ENCODE assay signal across 17 cellular contexts in the genomic region with DNA sequence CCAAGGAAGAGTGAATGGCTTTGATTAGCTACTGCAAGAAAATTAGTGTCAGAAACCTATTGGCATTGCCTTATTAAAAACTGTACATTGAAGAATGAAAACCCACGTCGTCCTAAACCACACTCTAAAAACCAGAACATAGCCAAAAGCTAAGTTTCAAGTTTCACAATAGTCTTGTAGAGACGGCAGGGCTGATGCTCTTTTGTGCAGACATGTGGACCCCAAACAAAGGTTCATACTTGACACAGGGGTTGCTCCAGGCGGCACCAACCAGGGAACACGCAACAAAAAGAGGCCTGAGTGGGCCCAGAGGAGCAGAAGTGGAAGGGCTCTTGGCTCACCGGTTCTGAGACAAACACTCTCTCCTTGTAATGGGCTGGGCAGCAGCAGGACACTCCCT.
"Had no signal": no experiment of that assay in that cellular context is flagged by ENCODE, and none has a peak within 500 bp of the region (broad histone marks: within the 10 kb centered on the region; RNA-seq: fewer than 3 reads in every experiment).

No MANE protein-coding gene starts in this region.

- H3K9me3 ChIP-seq: neutrophil, testis, upper lobe of right lung had no signal

- H3K27ac ChIP-seq: foreskin keratinocyte, neutrophil, skin epidermis, testis, upper lobe of right lung, WERI-Rb-1 had no signal

- ATAC-seq: activated CD8-positive, alpha-beta T cell treated with anti-CD3 and anti-CD28 coated beads for 36 hours; activated T-cell treated with anti-CD3 and anti-CD28 coated beads, Interleukin-2, amount 50 U/mL, for 72 hours; foreskin keratinocyte; stimulated activated naive CD8-positive, alpha-beta T cell treated with anti-CD3 and anti-CD28 coated beads, Interleukin-15, amount 100 ng/mL, for 72 hours; upper lobe of right lung had no signal

- FAIRE-seq: bronchial epithelial cell had no signal

- DNase-seq: activated CD4-positive, alpha-beta T cell treated with anti-CD3 and anti-CD28 coated beads for 4 hours; activated CD8-positive, alpha-beta memory T cell treated with anti-CD3 and anti-CD28 coated beads, Interleukin-2, amount 50 U/mL, for 4 hours; activated CD8-positive, alpha-beta T cell treated with anti-CD3 and anti-CD28 coated beads for 36 hours; activated gamma-delta T cell treated with Interleukin-2 at 50 U/mL for 16 hours; activated T-cell treated with anti-CD3 and anti-CD28 coated beads, Interleukin-2, amount 50 U/mL, for 72 hours; aorta; foreskin keratinocyte; naive B cell; posterior cingulate gyrus; stimulated activated CD4-positive, alpha-beta T cell treated with anti-CD3 and anti-CD28 coated beads, Interleukin-4, amount 100 ng/mL, for 4 hours; stimulated activated naive CD8-positive, alpha-beta T cell treated with anti-CD3 and anti-CD28 coated beads, Interleukin-15, amount 100 ng/mL, for 72 hours; testis; upper lobe of right lung; WERI-Rb-1 had no signal

- H3K4me3 ChIP-seq: skin epidermis, testis, upper lobe of right lung had no signal

- H3K36me3 ChIP-seq: neutrophil, upper lobe of right lung, WERI-Rb-1 had no signal

- H3K27me3 ChIP-seq: foreskin keratinocyte, testis had no signal

- H3K4me1 ChIP-seq: foreskin keratinocyte, testis, upper lobe of right lung had no signal
